In the genomic region with DNA sequence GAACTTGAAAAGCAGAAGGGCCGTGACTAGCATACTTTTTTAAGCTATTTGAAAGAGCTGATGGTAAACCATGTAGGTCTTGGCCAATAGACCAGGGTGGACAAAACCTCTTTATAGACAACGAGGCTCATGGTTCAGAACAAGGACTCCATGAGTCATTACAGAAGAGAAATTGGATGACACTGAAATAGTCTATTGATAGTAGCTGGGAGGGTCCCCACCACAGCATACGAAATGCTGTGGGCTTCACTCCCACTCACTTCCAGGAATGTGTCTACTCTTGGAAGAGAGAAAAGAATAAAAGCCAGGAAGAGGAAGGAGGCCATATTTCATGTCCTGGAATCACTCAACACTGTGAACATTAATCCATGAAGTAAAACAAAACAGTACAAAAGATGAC, we compare ENCODE assay signal across 18 cellular contexts.
A peak's percentile ranks its signal among the peaks of the same experiment; 100 is the strongest.
DNase-seq lines count a peak whose midpoint lies in the region; ATAC-seq, FAIRE-seq and TF ChIP-seq lines count a peak whose summit lies in the region.
"Had no signal": no experiment of that assay in that cellular context is flagged by ENCODE, and none has a peak within 500 bp of the region (broad histone marks: within the 10 kb centered on the region; RNA-seq: fewer than 3 reads in every experiment).

No MANE protein-coding gene starts in this region.

- intact Hi-C loops in K562 (cut with micrococcal nuclease) (no loop called here), Calu3 (cut with micrococcal nuclease; ENCODE audit: unreplicated experiment) (no loop called here)

- H2AFZ ChIP-seq in K562 (ENCODE audit: low read depth, low read length) (no peak overlapping the region), keratinocyte (ENCODE audit: control insufficient read depth, low read length) (no peak overlapping the region)

- H3K36me3 ChIP-seq in K562 (ENCODE audit: control insufficient read depth, insufficient read depth, low read length) (no peaks in the 10 kb centered on the region), keratinocyte (ENCODE audit: control insufficient read depth in 2 of 2, extremely low read depth in 1 of 2, insufficient read depth in 2 of 2, low read length in 2 of 2) (no peaks in the 10 kb centered on the region)
- H3K36me3 ChIP-seq: BE2C had no signal

- H3K4me3 ChIP-seq in K562 (no peak overlapping the region), keratinocyte (ENCODE audit: control insufficient read depth in 2 of 3, extremely low read depth in 1 of 3, insufficient read depth in 2 of 3, low read depth in 1 of 3, low read length in 3 of 3) (no peak overlapping the region)

- no peaks in the 10 kb centered on the region for H3K9me1 ChIP-seq in K562 (ENCODE audit: control insufficient read depth, insufficient read depth, low read length)
- no peaks in the 10 kb centered on the region for H3K9me1 ChIP-seq in keratinocyte (ENCODE audit: control insufficient read depth, extremely low read depth, insufficient read depth, low read length)

- H3K9ac ChIP-seq in K562 (ENCODE audit: insufficient read depth in 1 of 2, low read depth in 2 of 2, low read length in 2 of 2) (no peak overlapping the region), keratinocyte (ENCODE audit: control insufficient read depth, extremely low read depth, insufficient read depth, low read length) (no peak overlapping the region)

- H3K9me3 ChIP-seq in K562 (replicated peaks; ENCODE audit: control insufficient read depth, insufficient read depth, low read depth, low read length), result no peaks in the 10 kb centered on the region
- peaks cover 3% of the 10 kb centered on the region for H3K9me3 ChIP-seq in keratinocyte (ENCODE audit: control insufficient read depth, low read depth, low read length)
- H3K9me3 ChIP-seq: BE2C had no signal

- dilution Hi-C loops in keratinocyte (cut with MboI; ENCODE audit: extremely low pct_ligation_motif_present, low sequenced_read_pairs), result no loop called here

- CTCF ChIA-PET in K562 (lab: Yijun Ruan, JAX; ENCODE audit: low intra/inter-chr PET ratio) (no interaction called here), Calu3 (lab: Charles Lee) (no interaction called here)

- DNase-seq in AG20443 (ENCODE audit: low spot score) (peak; percentile 23), K562 (ENCODE audit: extremely low read depth in 1 of 4, low spot score in 3 of 4) (no peak), keratinocyte (ENCODE audit: low read depth, low spot score) (no peak), T-helper 9 cell (no peak), GM10266 (ENCODE audit: extremely low spot score) (no peak), Calu3 (no peak)
- DNase-seq in activated naive CD4-positive, alpha-beta T cell treated with anti-CD3 and anti-CD28 coated beads, Interleukin-2, amount 50 U/mL, for 16 hours, result no peak
- DNase-seq: 8988T; BE2C; C1 segment of cervical spinal cord; CD4-positive, CD25-positive, alpha-beta regulatory T cell; CD8-positive, alpha-beta memory T cell; COR-L47; H9 had no signal

- POLR2A ChIA-PET in K562 (lab: Yijun Ruan, JAX), result no interaction called here

- FAIRE-seq in K562 (lab: Jason Lieb, UNC) (peak; percentile 26), keratinocyte (lab: Jason Lieb, UNC) (peak; percentile 67)
- FAIRE-seq: D721Med, G401.6, H1 had no signal

- TF ChIP-seq EP300 in K562 (IDR thresholded peaks at IDR 0.05; ENCODE audit: low read length), result no peak

- no peaks in the 10 kb centered on the region for H3K4me1 Mint-ChIP-seq in Calu3 (ENCODE audit: low read depth, unreplicated experiment)
- H3K4me1 Mint-ChIP-seq: CD4-positive, CD25-positive, alpha-beta regulatory T cell; CD8-positive, alpha-beta memory T cell; H9 had no signal

- no peaks in the 10 kb centered on the region for H3K27me3 Mint-ChIP-seq in Calu3 (ENCODE audit: unreplicated experiment)
- H3K27me3 Mint-ChIP-seq: CD4-positive, CD25-positive, alpha-beta regulatory T cell; CD8-positive, alpha-beta memory T cell had no signal

- no peak for TF ChIP-seq RAD21 in K562 (CRISPR knock-in tag; conservative IDR thresholded peaks at IDR 0.05 in 1 of 2, IDR thresholded peaks at IDR 0.05 in 1 of 2)

- TF ChIP-seq POLR2A in K562 (conservative IDR thresholded peaks at IDR 0.05), result no peak

- no peaks in the 10 kb centered on the region for H3K27me3 ChIP-seq in K562 (ENCODE audit: control insufficient read depth in 2 of 2, insufficient read depth in 2 of 2, low read length in 2 of 2)
- no peaks in the 10 kb centered on the region for H3K27me3 ChIP-seq in keratinocyte (ENCODE audit: control insufficient read depth, extremely low read depth, insufficient read depth, low read length)
- H3K27me3 ChIP-seq: BE2C had no signal

- no peak overlapping the region for H3K4me3 Mint-ChIP-seq in Calu3 (ENCODE audit: low read depth, unreplicated experiment)
- H3K4me3 Mint-ChIP-seq: CD4-positive, CD25-positive, alpha-beta regulatory T cell; CD8-positive, alpha-beta memory T cell; H9 had no signal

- no peak overlapping the region for H3K4me2 ChIP-seq in K562 (ENCODE audit: insufficient read depth, low read length)
- no peak overlapping the region for H3K4me2 ChIP-seq in keratinocyte (ENCODE audit: control insufficient read depth, extremely low read depth, insufficient read depth, low read depth, low read length)

- H3K9me3 Mint-ChIP-seq in Calu3 (ENCODE audit: low read depth, unreplicated experiment), result no peaks in the 10 kb centered on the region
- H3K9me3 Mint-ChIP-seq: CD4-positive, CD25-positive, alpha-beta regulatory T cell; CD8-positive, alpha-beta memory T cell; H9 had no signal

- no peak overlapping the region for H3K27ac ChIP-seq in K562 (ENCODE audit: extremely low read depth, low read depth, low read length)
- H3K27ac ChIP-seq in keratinocyte (ENCODE audit: control insufficient read depth, insufficient read depth, low read length), result no peak overlapping the region
- H3K27ac ChIP-seq: HL-60 had no signal

- in situ Hi-C loops in K562 (cut with MboI), result no loop called here

- H3K27ac Mint-ChIP-seq in Calu3 (ENCODE audit: unreplicated experiment), result no peak overlapping the region
- H3K27ac Mint-ChIP-seq: CD4-positive, CD25-positive, alpha-beta regulatory T cell; CD8-positive, alpha-beta memory T cell; H9 had no signal

- no peaks in the 10 kb centered on the region for H3K79me2 ChIP-seq in K562 (ENCODE audit: control insufficient read depth, insufficient read depth, low read length)
- H3K79me2 ChIP-seq in keratinocyte (ENCODE audit: control insufficient read depth, insufficient read depth, low read length), result no peaks in the 10 kb centered on the region

- H4K20me1 ChIP-seq in K562 (replicated peaks; ENCODE audit: control insufficient read depth, insufficient read depth, low read length), result no peaks in the 10 kb centered on the region
- no peaks in the 10 kb centered on the region for H4K20me1 ChIP-seq in keratinocyte (ENCODE audit: control insufficient read depth, extremely low read depth, insufficient read depth, low read length)

- H3K4me1 ChIP-seq in K562 (replicated peaks in 1 of 2; ENCODE audit: control insufficient read depth in 2 of 2, insufficient read depth in 2 of 2, low read length in 2 of 2) (no peaks in the 10 kb centered on the region), keratinocyte (ENCODE audit: control insufficient read depth, extremely low read depth, insufficient read depth, low read length) (no peaks in the 10 kb centered on the region)
- H3K4me1 ChIP-seq: BE2C had no signal

- H3K36me3 Mint-ChIP-seq in Calu3 (ENCODE audit: insufficient read depth, unreplicated experiment), result no peaks in the 10 kb centered on the region
- H3K36me3 Mint-ChIP-seq: CD4-positive, CD25-positive, alpha-beta regulatory T cell; CD8-positive, alpha-beta memory T cell had no signal

- 0% methylated on average over 3 of the region's 3 CpGs for WGBS in K562 (ENCODE audit: insufficient coverage, low coverage, missing lambda C conversion rate)

- no peak for ATAC-seq in K562

- TF ChIP-seq CTCF in K562 (IDR thresholded peaks at IDR 0.05 in 2 of 3, conservative IDR thresholded peaks at IDR 0.05 in 1 of 3; ENCODE audit: insufficient read depth in 2 of 3, low read depth in 1 of 3, low read length in 3 of 3) (no peak), keratinocyte (optimal IDR thresholded peaks at IDR 0.05 in 1 of 3, IDR thresholded peaks at IDR 0.05 in 1 of 3, conservative IDR thresholded peaks at IDR 0.05 in 1 of 3; ENCODE audit: extremely low read depth in 1 of 3, insufficient read depth in 2 of 3, low read length in 3 of 3) (no peak), GM10266 (IDR thresholded peaks at IDR 0.05; ENCODE audit: control insufficient read depth, insufficient read depth, low read depth, missing control alignments) (no peak), Calu3 (IDR thresholded peaks at IDR 0.05; ENCODE audit: unreplicated experiment) (no peak)

- BruUV-seq in K562 (replicated peaks; lab: Mats Ljungman, UMichigan) (no TSS peak), Calu3 (replicated peaks; lab: Mats Ljungman, UMichigan) (no TSS peak)

TF ChIP-seq in K562, 482 proteins besides CTCF, POLR2A, EP300 and RAD21 (continues in another document):
- TF ChIP-seq, protein P1, sequence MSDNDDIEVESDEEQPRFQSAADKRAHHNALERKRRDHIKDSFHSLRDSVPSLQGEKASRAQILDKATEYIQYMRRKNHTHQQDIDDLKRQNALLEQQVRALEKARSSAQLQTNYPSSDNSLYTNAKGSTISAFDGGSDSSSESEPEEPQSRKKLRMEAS (CRISPR knock-in tag; IDR thresholded peaks at IDR 0.05), result no peak
- no peak for TF ChIP-seq CBX1 (IDR thresholded peaks at IDR 0.05; ENCODE audit: low read depth)
- TF ChIP-seq, protein P2, sequence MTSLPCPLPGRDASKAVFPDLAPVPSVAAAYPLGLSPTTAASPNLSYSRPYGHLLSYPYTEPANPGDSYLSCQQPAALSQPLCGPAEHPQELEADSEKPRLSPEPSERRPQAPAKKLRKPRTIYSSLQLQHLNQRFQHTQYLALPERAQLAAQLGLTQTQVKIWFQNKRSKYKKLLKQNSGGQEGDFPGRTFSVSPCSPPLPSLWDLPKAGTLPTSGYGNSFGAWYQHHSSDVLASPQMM (CRISPR knock-in tag; IDR thresholded peaks at IDR 0.05), result no peak
- no peak for TF ChIP-seq MTF1 (CRISPR knock-in tag; IDR thresholded peaks at IDR 0.05; ENCODE audit: borderline replicate concordance)
- no peak for TF ChIP-seq BMI1 (IDR thresholded peaks at IDR 0.05; ENCODE audit: low read length)
- TF ChIP-seq PCBP2 (IDR thresholded peaks at IDR 0.05; ENCODE audit: low read depth, low read length, poor library complexity, severe bottlenecking), result no peak
- no peak for TF ChIP-seq GABPB1 (CRISPR knock-in tag; IDR thresholded peaks at IDR 0.05)
- no peak for TF ChIP-seq ZNF174 (CRISPR knock-in tag; IDR thresholded peaks at IDR 0.05)
